1 cellular context compared by ENCODE assay signal in the genomic region with DNA sequence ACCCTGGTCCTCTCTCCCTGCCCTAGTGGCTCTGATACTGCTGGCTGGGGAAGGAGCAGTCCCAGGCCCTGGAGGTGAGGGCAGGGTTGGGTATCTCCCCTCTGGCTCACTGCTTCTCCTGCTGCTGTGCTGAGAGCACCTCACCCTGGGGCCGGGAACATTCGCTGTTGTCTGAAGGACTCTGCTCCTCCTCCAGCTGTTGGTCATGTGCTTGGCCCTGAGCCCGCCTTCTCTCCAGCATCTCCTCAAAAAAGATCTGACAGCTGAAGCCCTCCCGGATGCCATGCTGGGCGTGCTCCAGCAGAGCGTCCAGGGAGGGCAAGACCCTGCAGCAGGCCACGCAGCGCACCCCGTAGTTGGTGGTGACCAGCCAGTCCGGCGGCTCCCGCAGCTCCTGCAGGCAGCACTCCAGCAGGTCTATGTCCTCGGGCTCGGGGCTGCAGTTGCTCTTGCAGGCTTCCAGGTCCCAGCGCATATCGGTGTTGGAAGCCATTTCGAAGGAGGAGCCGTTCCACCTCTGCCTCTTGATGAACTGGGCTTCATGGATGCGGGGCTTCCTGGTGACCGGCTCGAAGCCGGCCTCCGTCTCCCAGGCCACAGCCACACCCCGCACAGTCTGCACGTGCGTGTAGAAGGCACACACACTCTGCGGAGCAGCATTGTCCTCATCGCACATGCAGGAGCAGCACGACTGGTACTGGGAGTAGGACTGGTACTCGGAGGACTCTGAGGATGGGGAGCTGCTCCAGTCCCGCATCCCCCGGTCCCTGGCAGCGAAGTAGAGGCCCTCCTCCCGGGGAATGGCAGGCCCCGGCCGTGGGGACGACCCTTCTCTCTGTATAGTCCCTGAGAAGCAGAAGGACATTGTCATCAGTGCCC.
TF ChIP-seq lines count a peak whose summit lies in the region.

No MANE protein-coding gene starts in this region.

TF ChIP-seq in HEK293T, 16 proteins besides CTCF, POLR2A, EP300 and RAD21:
- TF ChIP-seq TARDBP (IDR thresholded peaks at IDR 0.05) (no peak), ZNF384 (IDR thresholded peaks at IDR 0.05) (no peak), LEF1 (IDR thresholded peaks at IDR 0.05; ENCODE audit: borderline replicate concordance) (no peak), FOXA1 (IDR thresholded peaks at IDR 0.05) (no peak), FOXK2 (IDR thresholded peaks at IDR 0.05) (no peak), BHLHE40 (IDR thresholded peaks at IDR 0.05; ENCODE audit: borderline replicate concordance) (no peak), L3MBTL2 (conservative IDR thresholded peaks at IDR 0.05) (no peak), FOXM1 (IDR thresholded peaks at IDR 0.05; ENCODE audit: borderline replicate concordance) (no peak), SP1 (IDR thresholded peaks at IDR 0.05) (no peak), ARNT (IDR thresholded peaks at IDR 0.05) (no peak), ELF4 (IDR thresholded peaks at IDR 0.05) (no peak), CTBP1 (IDR thresholded peaks at IDR 0.05; ENCODE audit: borderline replicate concordance) (no peak), NFRKB (IDR thresholded peaks at IDR 0.05) (no peak), SUZ12 (IDR thresholded peaks at IDR 0.05) (no peak), HDGF (IDR thresholded peaks at IDR 0.05; ENCODE audit: borderline replicate concordance) (no peak)
- TF ChIP-seq, protein P1, sequence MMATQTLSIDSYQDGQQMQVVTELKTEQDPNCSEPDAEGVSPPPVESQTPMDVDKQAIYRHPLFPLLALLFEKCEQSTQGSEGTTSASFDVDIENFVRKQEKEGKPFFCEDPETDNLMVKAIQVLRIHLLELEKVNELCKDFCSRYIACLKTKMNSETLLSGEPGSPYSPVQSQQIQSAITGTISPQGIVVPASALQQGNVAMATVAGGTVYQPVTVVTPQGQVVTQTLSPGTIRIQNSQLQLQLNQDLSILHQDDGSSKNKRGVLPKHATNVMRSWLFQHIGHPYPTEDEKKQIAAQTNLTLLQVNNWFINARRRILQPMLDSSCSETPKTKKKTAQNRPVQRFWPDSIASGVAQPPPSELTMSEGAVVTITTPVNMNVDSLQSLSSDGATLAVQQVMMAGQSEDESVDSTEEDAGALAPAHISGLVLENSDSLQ (IDR thresholded peaks at IDR 0.05): no peak
